27 cellular contexts compared by ENCODE assay signal in the genomic region with DNA sequence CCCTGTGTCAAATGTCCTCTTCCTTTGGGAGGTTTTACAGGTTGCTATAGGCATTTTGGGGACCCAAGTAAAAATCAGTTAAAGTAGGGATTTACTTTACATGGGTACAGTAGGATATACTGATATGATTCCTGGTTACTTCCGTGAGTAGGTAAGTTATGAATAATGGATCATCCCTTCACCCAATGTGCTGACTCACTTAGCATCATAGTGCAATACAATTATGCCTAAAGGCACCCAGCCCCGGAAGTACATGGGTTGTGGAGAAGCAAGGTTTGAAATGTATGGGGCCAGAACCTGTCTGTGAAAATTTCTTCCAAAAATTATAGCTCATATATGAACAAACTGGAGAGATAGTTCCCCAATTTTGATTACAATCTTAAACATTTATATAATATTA.
A peak's percentile ranks its signal among the peaks of the same experiment; 100 is the strongest.
DNase-seq lines count a peak whose midpoint lies in the region; ATAC-seq, FAIRE-seq and TF ChIP-seq lines count a peak whose summit lies in the region.
"Had no signal": no experiment of that assay in that cellular context is flagged by ENCODE, and none has a peak within 500 bp of the region (broad histone marks: within the 10 kb centered on the region; RNA-seq: fewer than 3 reads in every experiment).

No MANE protein-coding gene starts in this region.

- peaks cover 4 to 8% of the 10 kb centered on the region in 2 experiments for H3K36me3 ChIP-seq in keratinocyte (ENCODE audit: control insufficient read depth in 2 of 2, extremely low read depth in 1 of 2, insufficient read depth in 2 of 2, low read length in 2 of 2)
- H3K36me3 ChIP-seq in MG63: no peaks in the 10 kb centered on the region; the same call in 1 of the 2 replicates
- H3K36me3 ChIP-seq: HAP-1 had no signal

- peaks cover 40% of the 10 kb centered on the region for H3K4me1 ChIP-seq in keratinocyte (ENCODE audit: control insufficient read depth, extremely low read depth, insufficient read depth, low read length)
- H3K4me1 ChIP-seq: ascending aorta, HAP-1 had no signal

- H3K79me2 ChIP-seq in keratinocyte (ENCODE audit: control insufficient read depth, insufficient read depth, low read length): no peaks in the 10 kb centered on the region

- ATAC-seq in GM18511 (IDR thresholded peaks at IDR 0.05; ENCODE audit: unreplicated experiment): no peak
- ATAC-seq: activated CD8-positive, alpha-beta T cell treated with anti-CD3 and anti-CD28 coated beads, Interleukin-2, amount 10 ng/mL, durations not matched to agents 7 days and 5 days; right cardiac atrium; stimulated activated memory B cell treated with anti-CD40 and anti-IgM and Interleukin-4, amounts not matched to agents 10 μg/mL and 1 μg/mL and 100 μg/mL, for 72 hours had no signal

- dilution Hi-C loops in keratinocyte (cut with MboI; ENCODE audit: extremely low pct_ligation_motif_present, low sequenced_read_pairs): no loop called here

- H4K20me1 ChIP-seq in keratinocyte (ENCODE audit: control insufficient read depth, extremely low read depth, insufficient read depth, low read length): no peaks in the 10 kb centered on the region

- peak; percentile 93 for FAIRE-seq in keratinocyte (lab: Jason Lieb, UNC)
- FAIRE-seq: frontal cortex had no signal

- H3K4me1 Mint-ChIP-seq in activated naive CD8-positive, alpha-beta T cell treated with anti-CD3 and anti-CD28 coated beads for 36 hours: peaks cover 18% of the 10 kb centered on the region

- peak overlapping the region; percentile 91 for H3K27ac ChIP-seq in keratinocyte (ENCODE audit: control insufficient read depth, insufficient read depth, low read length)
- H3K27ac ChIP-seq: ascending aorta, C4-2B, esophagus squamous epithelium had no signal

- no peak for TF ChIP-seq CTCF in keratinocyte (optimal IDR thresholded peaks at IDR 0.05 in 1 of 3, IDR thresholded peaks at IDR 0.05 in 1 of 3, conservative IDR thresholded peaks at IDR 0.05 in 1 of 3; ENCODE audit: extremely low read depth in 1 of 3, insufficient read depth in 2 of 3, low read length in 3 of 3)

- DNase-seq in Caki2 (ENCODE audit: low read depth): peak; percentile 14
- peak; percentile 50 for DNase-seq in HPDE6-E6E7 (ENCODE audit: extremely low spot score)
- DNase-seq in SK-MEL-5 (ENCODE audit: low read depth, low spot score): peak; percentile 32
- peak; percentile 35 for DNase-seq in keratinocyte (ENCODE audit: low read depth, low spot score)
- no peak for DNase-seq in DMS53 (lab: John Stamatoyannopoulos, UW)
- DNase-seq in activated naive CD8-positive, alpha-beta T cell treated with anti-CD3 and anti-CD28 coated beads for 36 hours: no peak
- DNase-seq in MG63: no peak
- DNase-seq: activated CD8-positive, alpha-beta T cell treated with anti-CD3 and anti-CD28 coated beads, Interleukin-2, amount 10 ng/mL, durations not matched to agents 7 days and 5 days; activated effector memory CD4-positive, alpha-beta T cell treated with Interleukin-2 at 50 U/mL for 16 hours; activated naive CD8-positive, alpha-beta T cell treated with anti-CD3 and anti-CD28 coated beads, Interleukin-2, amount 10 ng/mL, durations not matched to agents 7 days and 5 days; activated T-cell treated with anti-CD3 and anti-CD28 coated beads for 4 hours; caudate nucleus; cortex of kidney; esophagus squamous epithelium; Karpas-422; mesenchymal stem cell; NCI-H1694 treated with DMSO at 0.1 percent for 48 hours; NCI-H2171; NCI-H524 treated with DMSO at 0.1 percent for 48 hours; right cardiac atrium; stimulated activated CD4-positive, alpha-beta T cell treated with anti-CD3 and anti-CD28 coated beads, Interleukin-4, amount 100 ng/mL, for 24 hours had no signal

- H3K4me2 ChIP-seq in keratinocyte (ENCODE audit: control insufficient read depth, extremely low read depth, insufficient read depth, low read depth, low read length): peak overlapping the region; percentile 52

- no peak overlapping the region for H3K4me3 Mint-ChIP-seq in activated naive CD8-positive, alpha-beta T cell treated with anti-CD3 and anti-CD28 coated beads for 36 hours
- H3K4me3 Mint-ChIP-seq: activated CD8-positive, alpha-beta T cell treated with anti-CD3 and anti-CD28 coated beads, Interleukin-2, amount 10 ng/mL, durations not matched to agents 7 days and 5 days; activated naive CD8-positive, alpha-beta T cell treated with anti-CD3 and anti-CD28 coated beads, Interleukin-2, amount 10 ng/mL, durations not matched to agents 7 days and 5 days; stimulated activated memory B cell treated with anti-CD40 and anti-IgM and Interleukin-4, amounts not matched to agents 10 μg/mL and 1 μg/mL and 100 μg/mL, for 72 hours had no signal

- peaks cover 3% of the 10 kb centered on the region for H3K9me3 Mint-ChIP-seq in activated naive CD8-positive, alpha-beta T cell treated with anti-CD3 and anti-CD28 coated beads for 36 hours

- H3K27me3 ChIP-seq in keratinocyte (ENCODE audit: control insufficient read depth, extremely low read depth, insufficient read depth, low read length) (no peaks in the 10 kb centered on the region), MG63 (no peaks in the 10 kb centered on the region)
- H3K27me3 ChIP-seq: ascending aorta, esophagus squamous epithelium had no signal

- no peak overlapping the region for H3K27ac Mint-ChIP-seq in activated naive CD8-positive, alpha-beta T cell treated with anti-CD3 and anti-CD28 coated beads for 36 hours
- H3K27ac Mint-ChIP-seq: activated CD8-positive, alpha-beta T cell treated with anti-CD3 and anti-CD28 coated beads, Interleukin-2, amount 10 ng/mL, durations not matched to agents 7 days and 5 days; activated naive CD8-positive, alpha-beta T cell treated with anti-CD3 and anti-CD28 coated beads, Interleukin-2, amount 10 ng/mL, durations not matched to agents 7 days and 5 days; stimulated activated memory B cell treated with anti-CD40 and anti-IgM and Interleukin-4, amounts not matched to agents 10 μg/mL and 1 μg/mL and 100 μg/mL, for 72 hours had no signal

- H3K4me3 ChIP-seq in keratinocyte (ENCODE audit: control insufficient read depth in 2 of 3, extremely low read depth in 1 of 3, insufficient read depth in 2 of 3, low read depth in 1 of 3, low read length in 3 of 3) (no peak overlapping the region), MG63 (no peak overlapping the region)
- H3K4me3 ChIP-seq: ascending aorta, esophagus squamous epithelium, HAP-1 had no signal

- no peaks in the 10 kb centered on the region for H3K9me1 ChIP-seq in keratinocyte (ENCODE audit: control insufficient read depth, extremely low read depth, insufficient read depth, low read length)

- peaks cover 50% of the 10 kb centered on the region for H3K36me3 Mint-ChIP-seq in activated naive CD8-positive, alpha-beta T cell treated with anti-CD3 and anti-CD28 coated beads for 36 hours

- peak overlapping the region; percentile 74 for H2AFZ ChIP-seq in keratinocyte (ENCODE audit: control insufficient read depth, low read length)

- no peaks in the 10 kb centered on the region for H3K27me3 Mint-ChIP-seq in activated naive CD8-positive, alpha-beta T cell treated with anti-CD3 and anti-CD28 coated beads for 36 hours
- H3K27me3 Mint-ChIP-seq: stimulated activated memory B cell treated with anti-CD40 and anti-IgM and Interleukin-4, amounts not matched to agents 10 μg/mL and 1 μg/mL and 100 μg/mL, for 72 hours had no signal

- H3K9me3 ChIP-seq in keratinocyte (ENCODE audit: control insufficient read depth, low read depth, low read length) (no peaks in the 10 kb centered on the region), MG63 (no peaks in the 10 kb centered on the region)
- H3K9me3 ChIP-seq: ascending aorta, esophagus squamous epithelium, HAP-1 had no signal

- peak overlapping the region; percentile 36 for H3K9ac ChIP-seq in keratinocyte (ENCODE audit: control insufficient read depth, extremely low read depth, insufficient read depth, low read length)

- in situ Hi-C loops in Caki2 (cut with HindIII; ENCODE audit: low pct_unique_long_range_greater_than_20kb, low sequenced_read_pairs): no loop called here
- in situ Hi-C loops in SK-MEL-5 (cut with HindIII; ENCODE audit: low pct_unique_long_range_greater_than_20kb, low sequenced_read_pairs): no loop called here

Comparison
In these comparisons a context has a peak if more than half of its experiments do, and no peak if none do; other contexts are left out.
1. DNase-seq: peak in Caki2 (single experiment), HPDE6-E6E7 (single experiment), SK-MEL-5 (single experiment) and keratinocyte (single experiment); none in DMS53 (single experiment), activated naive CD8-positive, alpha-beta T cell treated with anti-CD3 and anti-CD28 coated beads for 36 hours (single experiment) and MG63 (single experiment).